Comparison of ENCODE assay signal across 12 cellular contexts in genomic region chr7:84042110-84042539, GRCh38.
A peak's percentile ranks its signal among the peaks of the same experiment; 100 is the strongest.
DNase-seq lines count a peak whose midpoint lies in the region; TF ChIP-seq lines count a peak whose summit lies in the region.
"Had no signal": no experiment of that assay in that cellular context is flagged by ENCODE, and none has a peak within 500 bp of the region (broad histone marks: within the 10 kb centered on the region; RNA-seq: fewer than 3 reads in every experiment).

No MANE protein-coding gene starts in this region.

- intact Hi-C loops in vagina (cut with DNase I), result no loop called here

- H3K27me3 ChIP-seq in vagina, result no peaks in the 10 kb centered on the region
- H3K27me3 ChIP-seq in CD8-positive, alpha-beta memory T cell (ENCODE audit: insufficient read depth, low read length, poor library complexity, severe bottlenecking), result no peaks in the 10 kb centered on the region
- H3K27me3 ChIP-seq in Peyer's patch, result no peaks in the 10 kb centered on the region
- H3K27me3 ChIP-seq: ascending aorta, SJSA1 had no signal

- DNase-seq in DMS53 (lab: John Stamatoyannopoulos, UW), result peak; percentile 22
- DNase-seq in DMS53 treated with DMSO at 0.1 percent for 48 hours (lab: John Stamatoyannopoulos, UW; ENCODE audit: unreplicated experiment), result no peak
- peak; percentile 0 for DNase-seq in UCSD-AML1 (lab: John Stamatoyannopoulos, UW; ENCODE audit: unreplicated experiment)
- no peak for DNase-seq in glutamatergic neuron
- no peak for DNase-seq in type B pancreatic cell (ENCODE audit: extremely low spot score, unreplicated experiment)
- DNase-seq in vagina (ENCODE audit: extremely low spot score in 2 of 2), result no peak
- no peak for DNase-seq in CD8-positive, alpha-beta memory T cell
- no peak for DNase-seq in Peyer's patch
- DNase-seq: NCI-H1417, occipital lobe had no signal

- no peaks in the 10 kb centered on the region for H3K4me1 ChIP-seq in vagina
- H3K4me1 ChIP-seq in CD8-positive, alpha-beta memory T cell (ENCODE audit: insufficient read depth, low read length), result no peaks in the 10 kb centered on the region
- H3K4me1 ChIP-seq in Peyer's patch, result no peaks in the 10 kb centered on the region
- H3K4me1 ChIP-seq: ascending aorta had no signal

- TF ChIP-seq CTCF in glutamatergic neuron (IDR thresholded peaks at IDR 0.05; ENCODE audit: partially characterized antibody, unreplicated experiment) (no peak), type B pancreatic cell (conservative IDR thresholded peaks at IDR 0.05) (no peak), vagina (IDR thresholded peaks at IDR 0.05) (no peak), Peyer's patch (IDR thresholded peaks at IDR 0.05) (no peak)

- H3K27ac ChIP-seq in vagina (no peak overlapping the region), Peyer's patch (no peak overlapping the region)
- no peak overlapping the region for H3K27ac ChIP-seq in CD8-positive, alpha-beta memory T cell (ENCODE audit: low read depth, low read length)
- H3K27ac ChIP-seq: ascending aorta, SJSA1 had no signal

- H3K4me3 ChIP-seq in vagina (no peak overlapping the region), Peyer's patch (no peak overlapping the region)
- H3K4me3 ChIP-seq in CD8-positive, alpha-beta memory T cell (ENCODE audit: low read length), result no peak overlapping the region
- H3K4me3 ChIP-seq: ascending aorta, SJSA1 had no signal

- H3K27ac Mint-ChIP-seq in glutamatergic neuron (ENCODE audit: unreplicated experiment), result peak overlapping the region; percentile 7
- peak overlapping the region; percentile 15 for H3K27ac Mint-ChIP-seq in type B pancreatic cell
- H3K27ac Mint-ChIP-seq in CD8-positive, alpha-beta memory T cell, result no peak overlapping the region

- no peaks in the 10 kb centered on the region for H3K9me3 ChIP-seq in vagina
- no peaks in the 10 kb centered on the region for H3K9me3 ChIP-seq in CD8-positive, alpha-beta memory T cell (ENCODE audit: low read length)
- H3K9me3 ChIP-seq in Peyer's patch, result no peaks in the 10 kb centered on the region
- H3K9me3 ChIP-seq: ascending aorta, SJSA1 had no signal

- H3K9me3 Mint-ChIP-seq in glutamatergic neuron (ENCODE audit: unreplicated experiment) (no peaks in the 10 kb centered on the region), type B pancreatic cell (no peaks in the 10 kb centered on the region)
- H3K9me3 Mint-ChIP-seq in CD8-positive, alpha-beta memory T cell, result peaks cover 4 to 20% (median 10%) of the 10 kb centered on the region in 5 donors

- H3K4me3 Mint-ChIP-seq in glutamatergic neuron (ENCODE audit: unreplicated experiment), result no peak overlapping the region
- H3K4me3 Mint-ChIP-seq in type B pancreatic cell, result no peak overlapping the region
- peak overlapping the region in 1 of 7 donors; percentile 33 for H3K4me3 Mint-ChIP-seq in CD8-positive, alpha-beta memory T cell

- CTCF ChIA-PET in CD8-positive, alpha-beta memory T cell (lab: Charles Lee), result no interaction called here

- no peaks in the 10 kb centered on the region for H3K36me3 ChIP-seq in vagina
- no peaks in the 10 kb centered on the region for H3K36me3 ChIP-seq in CD8-positive, alpha-beta memory T cell (ENCODE audit: insufficient read depth, low read length)
- no peaks in the 10 kb centered on the region for H3K36me3 ChIP-seq in Peyer's patch
- H3K36me3 ChIP-seq: ascending aorta had no signal

- H3K36me3 Mint-ChIP-seq in glutamatergic neuron (ENCODE audit: unreplicated experiment) (no peaks in the 10 kb centered on the region), type B pancreatic cell (peaks cover 14% of the 10 kb centered on the region)
- H3K36me3 Mint-ChIP-seq in CD8-positive, alpha-beta memory T cell, result no peaks in the 10 kb centered on the region

- H3K27me3 Mint-ChIP-seq in glutamatergic neuron (ENCODE audit: unreplicated experiment) (no peaks in the 10 kb centered on the region), type B pancreatic cell (no peaks in the 10 kb centered on the region)
- H3K27me3 Mint-ChIP-seq in CD8-positive, alpha-beta memory T cell, result no peaks in the 10 kb centered on the region

- TF ChIP-seq POLR2A in vagina (IDR thresholded peaks at IDR 0.05) (no peak), Peyer's patch (IDR thresholded peaks at IDR 0.05) (no peak)

- H3K4me1 Mint-ChIP-seq in glutamatergic neuron (ENCODE audit: low read depth, unreplicated experiment), result peaks cover 23% of the 10 kb centered on the region
- H3K4me1 Mint-ChIP-seq in type B pancreatic cell (ENCODE audit: unreplicated experiment), result peaks cover 50% of the 10 kb centered on the region
- H3K4me1 Mint-ChIP-seq in CD8-positive, alpha-beta memory T cell, result no peaks in the 10 kb centered on the region

- POLR2A ChIA-PET in CD8-positive, alpha-beta memory T cell (lab: Charles Lee), result no interaction called here

Comparison
In these comparisons a context has a peak if more than half of its experiments do, and no peak if none do; other contexts are left out.
1. DNase-seq: peak in DMS53 (single experiment) and UCSD-AML1 (single experiment); none in DMS53 treated with DMSO at 0.1 percent for 48 hours (single experiment), glutamatergic neuron (single experiment), type B pancreatic cell (single experiment), vagina (0 of 2), CD8-positive, alpha-beta memory T cell (0 of 5) and Peyer's patch (0 of 3).
2. H3K27ac Mint-ChIP-seq: peak in glutamatergic neuron (single experiment) and type B pancreatic cell (single experiment); none in CD8-positive, alpha-beta memory T cell (0 of 8).